20 cellular contexts compared by ENCODE assay signal in the genomic region with DNA sequence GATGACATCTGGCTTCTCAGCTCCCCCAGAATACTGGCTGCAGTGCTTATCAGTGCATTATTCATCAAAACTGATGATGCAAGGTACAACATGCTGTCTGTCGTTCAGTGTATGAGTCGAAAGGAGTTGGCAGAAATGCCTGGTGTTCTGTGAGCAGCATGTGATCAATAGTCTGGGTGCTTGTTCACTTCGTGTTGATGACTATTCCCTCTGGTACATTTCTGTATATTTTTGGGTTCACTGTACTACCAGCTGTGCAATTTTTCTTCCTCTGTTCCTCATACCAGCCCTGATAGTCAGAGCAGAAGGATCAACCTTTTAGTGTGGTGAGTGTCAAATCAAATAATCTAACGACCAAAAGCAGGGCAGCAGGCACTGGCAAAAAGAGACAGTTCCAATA. TPM values are rescaled to one million over a fixed set of nuclear protein-coding genes. Genes with fewer than 3 reads are reported as not detected.
A peak's percentile ranks its signal among the peaks of the same experiment; 100 is the strongest.
DNase-seq lines count a peak whose midpoint lies in the region; ATAC-seq, FAIRE-seq and TF ChIP-seq lines count a peak whose summit lies in the region.
"Had no signal": no experiment of that assay in that cellular context is flagged by ENCODE, and none has a peak within 500 bp of the region (broad histone marks: within the 10 kb centered on the region; RNA-seq: fewer than 3 reads in every experiment).

No MANE protein-coding gene starts in this region.

- H3K27me3 Mint-ChIP-seq in activated CD4-positive, alpha-beta T cell treated with anti-CD3 and anti-CD28 coated beads for 36 hours, result no peaks in the 10 kb centered on the region

- no peak overlapping the region for H3K4me3 ChIP-seq in kidney (ENCODE audit: low read length in 2 of 2)

- TF ChIP-seq CTCF in kidney (IDR thresholded peaks at IDR 0.05; ENCODE audit: borderline replicate concordance, extremely low read depth, insufficient read depth), result no peak

- POLR2A ChIA-PET in activated CD4-positive, alpha-beta T cell treated with anti-CD3 and anti-CD28 coated beads for 36 hours (lab: Charles Lee), result no interaction called here

- no peaks in the 10 kb centered on the region for H3K9me3 Mint-ChIP-seq in activated CD4-positive, alpha-beta T cell treated with anti-CD3 and anti-CD28 coated beads for 36 hours (ENCODE audit: low read depth)

- H3K27ac Mint-ChIP-seq in activated CD4-positive, alpha-beta T cell treated with anti-CD3 and anti-CD28 coated beads for 36 hours, result no peak overlapping the region
- H3K27ac Mint-ChIP-seq: HFFc6 had no signal

- CTCF ChIA-PET in activated CD4-positive, alpha-beta T cell treated with anti-CD3 and anti-CD28 coated beads for 36 hours (lab: Charles Lee), result no interaction called here

- no peak overlapping the region for H3K27ac ChIP-seq in epithelial cell of prostate
- H3K27ac ChIP-seq in kidney (ENCODE audit: low read depth in 2 of 2, low read length in 2 of 2), result no peak overlapping the region

- no peaks in the 10 kb centered on the region for H3K4me1 Mint-ChIP-seq in activated CD4-positive, alpha-beta T cell treated with anti-CD3 and anti-CD28 coated beads for 36 hours

- no peak for FAIRE-seq in kidney (lab: Jason Lieb, UNC)
- FAIRE-seq: GM12892, H1 had no signal

- DNase-seq in Ammon's horn (ENCODE audit: low spot score) (peak; percentile 64), HS-5 (ENCODE audit: low read depth) (peak; percentile 25), epithelial cell of prostate (ENCODE audit: low read depth, low spot score) (peak; percentile 33), kidney tubule cell (ENCODE audit: low spot score) (peak; percentile 84), cerebellum (ENCODE audit: low spot score) (no peak), NCI-H446 (lab: John Stamatoyannopoulos, UW) (no peak), kidney (no peak)
- DNase-seq in activated CD4-positive, alpha-beta T cell treated with anti-CD3 and anti-CD28 coated beads for 36 hours, result no peak
- DNase-seq: COR-L47, DMS153, HFFc6, KBM-7, NCI-H1048, NCI-H1436 treated with DMSO at 0.1 percent for 48 hours, NCI-H2227 treated with DMSO at 0.1 percent for 48 hours, NCI-H524 treated with DMSO at 0.1 percent for 48 hours, RPMI8226, SIG-M5 had no signal

- no peaks in the 10 kb centered on the region for H3K36me3 Mint-ChIP-seq in activated CD4-positive, alpha-beta T cell treated with anti-CD3 and anti-CD28 coated beads for 36 hours (ENCODE audit: low read depth)

- ATAC-seq in activated CD4-positive, alpha-beta T cell treated with anti-CD3 and anti-CD28 coated beads for 36 hours, result no peak

- no peak overlapping the region for H3K4me3 Mint-ChIP-seq in activated CD4-positive, alpha-beta T cell treated with anti-CD3 and anti-CD28 coated beads for 36 hours
- H3K4me3 Mint-ChIP-seq: HFFc6 had no signal

- H3K9ac ChIP-seq in kidney (ENCODE audit: low read length in 2 of 2), result no peak overlapping the region

- H3K36me3 ChIP-seq in kidney (ENCODE audit: control insufficient read depth in 1 of 2, insufficient read depth in 2 of 2, low read length in 2 of 2), result no peaks in the 10 kb centered on the region

- no peaks in the 10 kb centered on the region for H3K4me1 ChIP-seq in kidney (ENCODE audit: control insufficient read depth in 1 of 2, insufficient read depth in 1 of 2, low read depth in 1 of 2, low read length in 2 of 2)

- no peaks in the 10 kb centered on the region for H3K9me3 ChIP-seq in kidney (ENCODE audit: control insufficient read depth in 1 of 2, low read length in 2 of 2)

- intact Hi-C loops in kidney (cut with DNase I), result no loop called here
- intact Hi-C loops in activated CD4-positive, alpha-beta T cell treated with anti-CD3 and anti-CD28 coated beads for 36 hours (cut with DNase I, micrococcal nuclease), result no loop called here

RNA-seq across cellular contexts. Expression of gene KLHL14, which starts 59.0 kb away (rescaled TPM):
- total RNA-seq in cerebellum (9.4 TPM), kidney (15.4 TPM)
- 3.7 TPM for polyA plus RNA-seq in kidney (ENCODE audit: insufficient read depth, low read depth, low replicate concordance)
- total RNA-seq in activated CD4-positive, alpha-beta T cell treated with anti-CD3 and anti-CD28 coated beads for 36 hours, result not detected
- total RNA-seq: HFFc6 had no signal

Comparison
In these comparisons a context has a peak if more than half of its experiments do, and no peak if none do; other contexts are left out.
1. DNase-seq: peak in Ammon's horn (single experiment), HS-5 (single experiment), epithelial cell of prostate (single experiment) and kidney tubule cell (single experiment); none in cerebellum (single experiment), NCI-H446 (0 of 2), kidney (single experiment) and activated CD4-positive, alpha-beta T cell treated with anti-CD3 and anti-CD28 coated beads for 36 hours (single experiment).
2. RNA of gene KLHL14, which starts 59.0 kb away (total RNA-seq): 15.4 TPM in kidney (single experiment) and 9.4 TPM in cerebellum (single experiment); not detected in activated CD4-positive, alpha-beta T cell treated with anti-CD3 and anti-CD28 coated beads for 36 hours; every median in the first group is over 10 times any median in the second.